18 cellular contexts compared by ENCODE assay signal in the genomic region with DNA sequence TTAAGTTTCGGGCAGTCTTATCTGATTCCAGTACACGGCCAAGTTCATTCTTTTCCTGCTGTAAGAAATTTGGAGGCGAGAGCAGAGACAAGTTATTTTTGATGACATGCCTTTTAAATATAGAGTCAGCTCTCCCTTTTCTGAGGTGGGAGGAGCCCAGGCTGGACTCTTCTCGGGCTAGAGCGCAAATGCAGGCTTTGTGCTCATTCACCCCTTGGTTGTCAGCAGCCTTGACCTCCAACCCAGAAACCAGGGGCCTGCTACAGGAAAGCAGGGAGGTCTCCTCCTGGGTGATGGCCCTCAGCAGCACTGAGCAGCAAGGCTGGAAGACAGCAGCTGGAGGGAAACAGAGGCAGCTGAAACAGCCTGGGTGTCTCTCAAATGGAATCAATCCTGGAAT. TPM values are rescaled to one million over a fixed set of nuclear protein-coding genes. Genes with fewer than 3 reads are reported as not detected.
A peak's percentile ranks its signal among the peaks of the same experiment; 100 is the strongest.
DNase-seq lines count a peak whose midpoint lies in the region; ATAC-seq and TF ChIP-seq lines count a peak whose summit lies in the region.
"Had no signal": no experiment of that assay in that cellular context is flagged by ENCODE, and none has a peak within 500 bp of the region (broad histone marks: within the 10 kb centered on the region; RNA-seq: fewer than 3 reads in every experiment).

No MANE protein-coding gene starts in this region.

- TF ChIP-seq POLR2A in heart left ventricle (IDR thresholded peaks at IDR 0.05) = no peak

- H3K36me3 ChIP-seq in left ventricle myocardium inferior (no peaks in the 10 kb centered on the region), heart left ventricle (no peaks in the 10 kb centered on the region)
- H3K36me3 ChIP-seq: BLaER1 had no signal

- H3K27me3 ChIP-seq in left ventricle myocardium inferior (ENCODE audit: low read depth) (no peaks in the 10 kb centered on the region), heart left ventricle (no peaks in the 10 kb centered on the region), right cardiac atrium (ENCODE audit: control insufficient read depth, insufficient read depth) (no peaks in the 10 kb centered on the region)
- H3K27me3 ChIP-seq: BLaER1 had no signal

- H3K4me3 ChIP-seq in left ventricle myocardium inferior (no peak overlapping the region), heart left ventricle (no peak overlapping the region), right cardiac atrium (ENCODE audit: low read length) (no peak overlapping the region)
- H3K4me3 ChIP-seq: BLaER1 had no signal

- intact Hi-C loops in Right ventricle myocardium superior (cut with DNase I) = no loop called here
- intact Hi-C loops in left ventricle myocardium inferior (cut with micrococcal nuclease) = no loop called here
- intact Hi-C loops in heart left ventricle (cut with DNase I) = loop anchor here in 1 of 10 donors (5.0 kb wide), 1 partner anchor 49 kb away; no protein-coding TSS in a partner anchor
- intact Hi-C loops in right cardiac atrium (cut with DNase I) = no loop called here
- intact Hi-C loops in left colon (cut with DNase I, micrococcal nuclease) = no loop called here

- no peak for TF ChIP-seq CTCF in left ventricle myocardium inferior (IDR thresholded peaks at IDR 0.05; ENCODE audit: borderline replicate concordance)
- TF ChIP-seq CTCF in heart left ventricle (IDR thresholded peaks at IDR 0.05) = no peak

- H3K9me3 ChIP-seq in left ventricle myocardium inferior (replicated peaks) (peaks cover 10% of the 10 kb centered on the region), heart left ventricle (peaks cover 0 to 7% (median 0%) of the 10 kb centered on the region in 12 donors), right cardiac atrium (ENCODE audit: control insufficient read depth, low read length) (no peaks in the 10 kb centered on the region)

- WGBS in heart left ventricle, 4 donors = 29 to 45% (median 34%) methylated on average over 5 of the region's 5 CpGs
- WGBS in right cardiac atrium = 36% methylated on average over 5 of the region's 5 CpGs

- peak; percentile 73 for ATAC-seq in Right ventricle myocardium superior (ENCODE audit: poor library complexity)
- peak in 3 of 4 donors; percentile 40 to 70 (median 65) for ATAC-seq in heart left ventricle
- ATAC-seq in right cardiac atrium = peak; percentile 19 to 50
- no peak for ATAC-seq in GM19463 (IDR thresholded peaks at IDR 0.05; ENCODE audit: unreplicated experiment)
- no peak for ATAC-seq in left colon
- ATAC-seq: HCT116 had no signal

- H3K4me1 ChIP-seq in left ventricle myocardium inferior = peaks cover 9% of the 10 kb centered on the region
- peaks cover 0 to 12% (median 5%) of the 10 kb centered on the region in 12 donors for H3K4me1 ChIP-seq in heart left ventricle
- H3K4me1 ChIP-seq in right cardiac atrium (ENCODE audit: control insufficient read depth, insufficient read depth, low read length) = no peaks in the 10 kb centered on the region
- H3K4me1 ChIP-seq: BLaER1 had no signal

- H3K27ac ChIP-seq in left ventricle myocardium inferior (replicated peaks) = no peak overlapping the region
- peak overlapping the region in 1 of 12 donors; percentile 24 for H3K27ac ChIP-seq in heart left ventricle
- no peak overlapping the region for H3K27ac ChIP-seq in right cardiac atrium (ENCODE audit: low read length)
- H3K27ac ChIP-seq: BLaER1, HL-60 had no signal

- no peak for DNase-seq in Right ventricle myocardium superior
- DNase-seq in left ventricle myocardium inferior = no peak
- DNase-seq in heart left ventricle = peak in 1 of 5 donors; percentile 36
- no peak for DNase-seq in right cardiac atrium
- DNase-seq in NCI-H2227 treated with DMSO at 0.1 percent for 48 hours (lab: John Stamatoyannopoulos, UW) = no peak
- no peak for DNase-seq in left colon
- DNase-seq: 8988T; CD4-positive, alpha-beta memory T cell; DMS153; DMS79; GDM1; GOT3; H7; HFFc6 had no signal

RNA-seq across cellular contexts. Expression of gene ECI2, which starts 28.0 kb away (rescaled TPM):
- total RNA-seq in Right ventricle myocardium superior = 151 TPM
- 170 TPM for total RNA-seq in left ventricle myocardium inferior
- total RNA-seq in heart left ventricle = 100 to 1,000 TPM; 120 to 192 (median 155) TPM
- 100 to 1,000 TPM; 130 to 135 TPM for polyA plus RNA-seq in heart left ventricle
- total RNA-seq in right cardiac atrium = 100 to 1,000 TPM in 2 of 4 donors, 10 to 100 TPM in 2; 70.1 to 124 (median 99.4) TPM
- 115 TPM for polyA plus RNA-seq in right cardiac atrium
- 10 to 100 TPM; 89.8 to 96.3 TPM for total RNA-seq in left colon

Comparison
In these comparisons a context has a peak if more than half of its experiments do, and no peak if none do; other contexts are left out.
1. ATAC-seq: peak in Right ventricle myocardium superior (single experiment), heart left ventricle (3 of 4) and right cardiac atrium (2 of 2); none in GM19463 (single experiment) and left colon (single experiment).